ENCODE assay signal across 11 cellular contexts in genomic region chr7:111931016-111931517, GRCh38.
DNase-seq lines count a peak whose midpoint lies in the region; ATAC-seq and TF ChIP-seq lines count a peak whose summit lies in the region.
"Had no signal": no experiment of that assay in that cellular context is flagged by ENCODE, and none has a peak within 500 bp of the region (broad histone marks: within the 10 kb centered on the region; RNA-seq: fewer than 3 reads in every experiment).

No MANE protein-coding gene starts in this region.

- no peak for TF ChIP-seq CTCF in colonic mucosa (IDR thresholded peaks at IDR 0.05)

- no peak overlapping the region for H3K9ac ChIP-seq in colonic mucosa (ENCODE audit: low read depth in 2 of 2, low read length in 2 of 2)

- peak overlapping the region; percentile 17 for H3K27ac ChIP-seq in colonic mucosa
- H3K27ac ChIP-seq: HL-60, Peyer's patch had no signal

- no peaks in the 10 kb centered on the region for H3K36me3 ChIP-seq in colonic mucosa
- H3K36me3 ChIP-seq: Peyer's patch had no signal

- no peaks in the 10 kb centered on the region for H3K9me3 ChIP-seq in colonic mucosa
- H3K9me3 ChIP-seq: Caco-2, Peyer's patch had no signal

- intact Hi-C loops in colonic mucosa (cut with DNase I) = no loop called here

- ATAC-seq in HG02870 (IDR thresholded peaks at IDR 0.05; ENCODE audit: unreplicated experiment) (no peak), GM21576 (IDR thresholded peaks at IDR 0.05; ENCODE audit: unreplicated experiment) (no peak), GM21367 (IDR thresholded peaks at IDR 0.05; ENCODE audit: unreplicated experiment) (no peak)

- DNase-seq in DMS153 (lab: John Stamatoyannopoulos, UW) = peak; percentile 87
- DNase-seq in HuH-7 (ENCODE audit: low spot score) = peak; percentile 45
- DNase-seq in colonic mucosa = no peak
- DNase-seq in lung microvascular endothelial cell (ENCODE audit: low read depth in 2 of 2) = peak; percentile 37 to 56
- no peak for DNase-seq in DMS114 treated with DMSO at 0.1 percent for 48 hours (lab: John Stamatoyannopoulos, UW; ENCODE audit: unreplicated experiment)
- DNase-seq: Caco-2, Peyer's patch had no signal

- no peaks in the 10 kb centered on the region for H3K27me3 ChIP-seq in colonic mucosa
- H3K27me3 ChIP-seq: Peyer's patch had no signal

- no peak overlapping the region for H3K4me3 ChIP-seq in colonic mucosa
- H3K4me3 ChIP-seq: Peyer's patch had no signal

- H3K4me1 ChIP-seq in colonic mucosa = peaks cover 5% of the 10 kb centered on the region
- H3K4me1 ChIP-seq: Caco-2, Peyer's patch had no signal

Comparison
In these comparisons a context has a peak if more than half of its experiments do, and no peak if none do; other contexts are left out.
1. DNase-seq: peak in DMS153 (single experiment), HuH-7 (single experiment) and lung microvascular endothelial cell (2 of 2); none in colonic mucosa (single experiment) and DMS114 treated with DMSO at 0.1 percent for 48 hours (single experiment).